14 cellular contexts compared by ENCODE assay signal in the genomic region with DNA sequence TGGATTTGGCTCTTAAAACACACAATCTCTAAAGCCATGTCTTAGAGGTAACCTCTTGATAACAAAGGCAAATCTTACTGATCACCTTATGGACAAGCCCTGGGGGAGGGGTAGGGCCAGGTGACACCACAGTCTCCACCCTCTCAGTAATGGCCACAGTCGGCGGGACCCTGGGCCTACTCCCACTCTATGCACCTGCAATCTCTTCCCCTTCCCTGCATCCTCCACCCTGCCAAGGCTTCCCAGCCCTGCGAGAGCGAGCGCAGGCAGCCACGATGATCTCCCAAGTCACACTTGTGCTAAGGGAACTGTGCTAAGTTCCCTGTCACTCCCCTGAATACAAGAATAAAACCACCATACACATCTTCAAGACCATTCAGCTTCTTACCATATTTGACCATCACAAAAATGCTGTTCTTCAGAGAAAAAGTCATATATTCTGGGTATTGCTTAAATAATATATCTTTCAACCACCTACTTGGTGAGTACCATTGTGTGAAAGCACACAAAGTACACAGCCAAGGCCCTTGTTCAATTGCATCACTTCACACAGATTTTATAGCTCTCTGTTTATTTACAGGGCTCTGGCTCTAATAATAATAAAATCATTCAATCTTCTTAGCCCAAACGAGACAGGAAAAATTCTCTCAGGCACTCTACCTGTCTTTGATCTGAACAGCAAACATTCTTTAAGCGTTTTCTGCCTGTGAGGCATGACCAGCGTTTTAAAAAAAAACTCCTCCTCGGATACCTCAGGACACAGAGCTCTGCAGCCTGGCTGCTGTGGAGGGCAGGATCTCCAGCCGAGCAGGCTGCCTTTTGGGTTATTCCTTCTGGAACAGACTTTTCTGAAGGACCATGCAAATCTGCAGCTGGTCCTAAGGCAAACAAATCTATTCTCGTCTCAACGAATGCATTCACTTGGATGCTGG.
A peak's percentile ranks its signal among the peaks of the same experiment; 100 is the strongest.
DNase-seq lines count a peak whose midpoint lies in the region; ATAC-seq and TF ChIP-seq lines count a peak whose summit lies in the region.
"Had no signal": no experiment of that assay in that cellular context is flagged by ENCODE, and none has a peak within 500 bp of the region (broad histone marks: within the 10 kb centered on the region; RNA-seq: fewer than 3 reads in every experiment).

No MANE protein-coding gene starts in this region.

- no peak for ATAC-seq in CD4-positive, alpha-beta T cell (ENCODE audit: poor library complexity)
- ATAC-seq in GM18505 (IDR thresholded peaks at IDR 0.05; ENCODE audit: unreplicated experiment) = peak; percentile 13
- no peak for ATAC-seq in activated T-helper 17 cell treated with anti-CD3 and anti-CD28 coated beads, Interleukin-2, amount 50 U/mL, for 72 hours (replicated peaks)
- no peak for ATAC-seq in naive B cell (ENCODE audit: low read depth in 2 of 2)
- no peak for ATAC-seq in HG02870 (IDR thresholded peaks at IDR 0.05; ENCODE audit: unreplicated experiment)

- TF ChIP-seq CTCF in CD4-positive, alpha-beta T cell (IDR thresholded peaks at IDR 0.05) = no peak
- no peak for TF ChIP-seq CTCF in vagina (IDR thresholded peaks at IDR 0.05)

- peak overlapping the region; percentile 29 for H3K27ac ChIP-seq in CD4-positive, alpha-beta T cell (ENCODE audit: low read depth, low read length)
- H3K27ac ChIP-seq in vagina = no peak overlapping the region

- no peaks in the 10 kb centered on the region for H3K27me3 Mint-ChIP-seq in CD4-positive, alpha-beta T cell
- H3K27me3 Mint-ChIP-seq in activated T-helper 17 cell treated with anti-CD3 and anti-CD28 coated beads, Interleukin-2, amount 50 U/mL, for 72 hours = no peaks in the 10 kb centered on the region
- H3K27me3 Mint-ChIP-seq in naive B cell = no peaks in the 10 kb centered on the region

- intact Hi-C loops in CD4-positive, alpha-beta T cell (cut with DNase I, micrococcal nuclease) = no loop called here
- intact Hi-C loops in posterior vena cava (cut with DNase I) = no loop called here
- intact Hi-C loops in vagina (cut with DNase I) = no loop called here

- H3K4me1 ChIP-seq in vagina = peaks cover 6% of the 10 kb centered on the region
- H3K4me1 ChIP-seq: breast epithelium had no signal

- no peaks in the 10 kb centered on the region for H3K36me3 ChIP-seq in vagina
- H3K36me3 ChIP-seq: breast epithelium had no signal

- peaks cover 60% of the 10 kb centered on the region for H3K36me3 Mint-ChIP-seq in CD4-positive, alpha-beta T cell (ENCODE audit: low read depth)
- peaks cover 28% of the 10 kb centered on the region for H3K36me3 Mint-ChIP-seq in activated T-helper 17 cell treated with anti-CD3 and anti-CD28 coated beads, Interleukin-2, amount 50 U/mL, for 72 hours (ENCODE audit: low read depth)
- H3K36me3 Mint-ChIP-seq in naive B cell = peaks cover 0 to 12% of the 10 kb centered on the region in 2 donors

- H3K4me1 Mint-ChIP-seq in CD4-positive, alpha-beta T cell (ENCODE audit: low read depth) = peaks cover 49% of the 10 kb centered on the region
- H3K4me1 Mint-ChIP-seq in activated T-helper 17 cell treated with anti-CD3 and anti-CD28 coated beads, Interleukin-2, amount 50 U/mL, for 72 hours = peaks cover 32% of the 10 kb centered on the region
- H3K4me1 Mint-ChIP-seq in naive B cell = peaks cover 21 to 25% (median 23%) of the 10 kb centered on the region in 3 donors

- no peaks in the 10 kb centered on the region for H3K9me3 Mint-ChIP-seq in CD4-positive, alpha-beta T cell
- H3K9me3 Mint-ChIP-seq in activated T-helper 17 cell treated with anti-CD3 and anti-CD28 coated beads, Interleukin-2, amount 50 U/mL, for 72 hours = no peaks in the 10 kb centered on the region
- H3K9me3 Mint-ChIP-seq in naive B cell = peaks cover 0 to 4% (median 0%) of the 10 kb centered on the region in 7 donors

- no peak overlapping the region for H3K4me3 ChIP-seq in vagina
- H3K4me3 ChIP-seq: breast epithelium had no signal

- no peak for DNase-seq in CD4-positive, alpha-beta T cell
- no peak for DNase-seq in naive B cell
- no peak for DNase-seq in NOMO-1 treated with DMSO at 0.1 percent for 48 hours (lab: John Stamatoyannopoulos, UW; ENCODE audit: unreplicated experiment)
- no peak for DNase-seq in posterior vena cava (ENCODE audit: low spot score)
- no peak for DNase-seq in vagina (ENCODE audit: extremely low spot score in 2 of 2)
- DNase-seq: activated T-cell treated with anti-CD3 and anti-CD28 coated beads, Interleukin-2, amount 50 U/mL, for 1 hour; C1 segment of cervical spinal cord; Kasumi-1; NCI-H2171; T-helper 9 cell had no signal

- peak overlapping the region; percentile 70 for H3K27ac Mint-ChIP-seq in CD4-positive, alpha-beta T cell
- peak overlapping the region; percentile 11 for H3K27ac Mint-ChIP-seq in activated T-helper 17 cell treated with anti-CD3 and anti-CD28 coated beads, Interleukin-2, amount 50 U/mL, for 72 hours
- peak overlapping the region in 3 of 6 donors; percentile 15 to 84 (median 58) for H3K27ac Mint-ChIP-seq in naive B cell

- H3K4me3 Mint-ChIP-seq in CD4-positive, alpha-beta T cell = no peak overlapping the region
- H3K4me3 Mint-ChIP-seq in activated T-helper 17 cell treated with anti-CD3 and anti-CD28 coated beads, Interleukin-2, amount 50 U/mL, for 72 hours = peak overlapping the region; percentile 57
- H3K4me3 Mint-ChIP-seq in naive B cell = peak overlapping the region in 5 of 8 donors; percentile 1 to 34 (median 12)

- no peaks in the 10 kb centered on the region for H3K27me3 ChIP-seq in CD4-positive, alpha-beta T cell (ENCODE audit: control insufficient read depth, insufficient read depth, low read length)
- no peaks in the 10 kb centered on the region for H3K27me3 ChIP-seq in vagina

- POLR2A ChIA-PET in CD4-positive, alpha-beta T cell (lab: Charles Lee) = no interaction called here

- CTCF ChIA-PET in CD4-positive, alpha-beta T cell (lab: Charles Lee) = interaction anchor here (1.4 kb wide), 1 partner anchor 45 kb away, joined by 3 read pairs; no protein-coding TSS in a partner anchor

- TF ChIP-seq POLR2A in GM18505 (IDR thresholded peaks at IDR 0.05; ENCODE audit: borderline replicate concordance, extremely low read depth, insufficient read depth, insufficient read length) (no peak), vagina (IDR thresholded peaks at IDR 0.05) (no peak)

- H3K9me3 ChIP-seq in CD4-positive, alpha-beta T cell (ENCODE audit: control insufficient read depth, low read length) = no peaks in the 10 kb centered on the region
- H3K9me3 ChIP-seq in vagina = no peaks in the 10 kb centered on the region
- H3K9me3 ChIP-seq: breast epithelium had no signal
